Comparison of ENCODE assay signal across 20 cellular contexts in the genomic region with DNA sequence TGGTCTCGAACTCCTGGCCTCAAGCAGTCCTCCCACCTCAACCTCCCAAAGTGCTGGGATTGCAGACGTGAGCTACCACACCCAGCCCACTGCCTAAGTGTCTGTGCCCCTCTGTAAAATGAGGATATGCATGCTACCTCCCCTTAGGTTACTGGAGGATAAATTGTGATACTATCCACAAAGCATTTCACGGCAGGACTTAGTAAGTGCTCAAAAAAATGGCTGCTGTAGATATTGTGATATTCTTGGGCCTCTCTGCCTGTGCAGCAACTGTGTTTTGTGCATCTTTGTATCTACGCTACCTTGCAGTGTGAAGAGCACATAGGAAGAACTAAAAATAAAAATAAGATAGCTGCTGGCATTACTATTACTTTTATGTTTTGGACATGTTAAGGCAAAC. TPM values are rescaled to one million over a fixed set of nuclear protein-coding genes. Genes with fewer than 3 reads are reported as not detected.
A peak's percentile ranks its signal among the peaks of the same experiment; 100 is the strongest.
DNase-seq lines count a peak whose midpoint lies in the region; ATAC-seq and TF ChIP-seq lines count a peak whose summit lies in the region.
"Had no signal": no experiment of that assay in that cellular context is flagged by ENCODE, and none has a peak within 500 bp of the region (broad histone marks: within the 10 kb centered on the region; RNA-seq: fewer than 3 reads in every experiment).

No MANE protein-coding gene starts in this region.

- no peaks in the 10 kb centered on the region for H3K36me3 Mint-ChIP-seq in CD8-positive, alpha-beta memory T cell
- H3K36me3 Mint-ChIP-seq in activated naive CD8-positive, alpha-beta T cell = no peaks in the 10 kb centered on the region
- no peaks in the 10 kb centered on the region for H3K36me3 Mint-ChIP-seq in naive thymus-derived CD4-positive, alpha-beta T cell
- H3K36me3 Mint-ChIP-seq: activated CD8-positive, alpha-beta memory T cell treated with anti-CD3 and anti-CD28 coated beads, Interleukin-2, amount 10 ng/mL, durations not matched to agents 7 days and 5 days had no signal

- H3K4me1 Mint-ChIP-seq in CD8-positive, alpha-beta memory T cell = peaks cover 0 to 13% (median 4%) of the 10 kb centered on the region in 3 donors
- H3K4me1 Mint-ChIP-seq in activated naive CD8-positive, alpha-beta T cell (ENCODE audit: low read depth) = peaks cover 1% of the 10 kb centered on the region
- H3K4me1 Mint-ChIP-seq in naive thymus-derived CD4-positive, alpha-beta T cell = peaks cover 0 to 6% (median 4%) of the 10 kb centered on the region in 7 donors
- H3K4me1 Mint-ChIP-seq: activated CD8-positive, alpha-beta memory T cell treated with anti-CD3 and anti-CD28 coated beads, Interleukin-2, amount 10 ng/mL, durations not matched to agents 7 days and 5 days had no signal

- TF ChIP-seq CTCF in 22Rv1 (IDR thresholded peaks at IDR 0.05) = no peak

- no peaks in the 10 kb centered on the region for H3K9me3 ChIP-seq in CD8-positive, alpha-beta memory T cell (ENCODE audit: low read length)
- H3K9me3 ChIP-seq in naive thymus-derived CD4-positive, alpha-beta T cell (ENCODE audit: control insufficient read depth in 2 of 3, low read length in 3 of 3) = no peaks in the 10 kb centered on the region
- H3K9me3 ChIP-seq: BLaER1, right lobe of liver had no signal

- DNase-seq in CD8-positive, alpha-beta memory T cell = no peak
- no peak for DNase-seq in naive thymus-derived CD4-positive, alpha-beta T cell
- DNase-seq in stimulated activated naive CD4-positive, alpha-beta T cell (lab: John Stamatoyannopoulos, UW) = no peak
- DNase-seq in stimulated activated CD8-positive, alpha-beta memory T cell treated with anti-CD3 and anti-CD28 coated beads, Interleukin-4, amount 100 ng/mL, for 48 hours = no peak
- no peak for DNase-seq in OCI-M1 (lab: John Stamatoyannopoulos, UW)
- DNase-seq: activated CD4-positive, alpha-beta T cell treated with anti-CD3 and anti-CD28 coated beads, Interleukin-2, amount 50 U/mL, for 1 hour; activated CD8-positive, alpha-beta memory T cell treated with anti-CD3 and anti-CD28 coated beads, Interleukin-2, amount 10 ng/mL, durations not matched to agents 7 days and 5 days; Calu3; effector CD4-positive, alpha-beta T cell; erythroblast; Karpas-422; midbrain; NCI-H146; right lobe of liver; stimulated activated CD4-positive, alpha-beta T cell treated with anti-CD3 and anti-CD28 coated beads, Interleukin-2, amount 100 ng/mL, for 48 hours; T-helper 2 cell had no signal

- 0 out of 2 replicates have a peak overlapping the region, but pooled peaks have one; percentile 17 for H3K27ac ChIP-seq in 22Rv1
- H3K27ac ChIP-seq in CD8-positive, alpha-beta memory T cell (ENCODE audit: low read depth, low read length) = no peak overlapping the region
- H3K27ac ChIP-seq in naive thymus-derived CD4-positive, alpha-beta T cell (ENCODE audit: low read depth, low read length) = no peak overlapping the region
- H3K27ac ChIP-seq: BLaER1, right lobe of liver had no signal

- no peaks in the 10 kb centered on the region for H3K36me3 ChIP-seq in CD8-positive, alpha-beta memory T cell (ENCODE audit: insufficient read depth, low read length)
- no peaks in the 10 kb centered on the region for H3K36me3 ChIP-seq in naive thymus-derived CD4-positive, alpha-beta T cell (ENCODE audit: control insufficient read depth in 2 of 3, insufficient read depth in 3 of 3, low read length in 3 of 3)
- H3K36me3 ChIP-seq: BLaER1, right lobe of liver had no signal

- no peak overlapping the region for H3K4me3 ChIP-seq in CD8-positive, alpha-beta memory T cell (ENCODE audit: low read length)
- H3K4me3 ChIP-seq in naive thymus-derived CD4-positive, alpha-beta T cell (ENCODE audit: low read length) = no peak overlapping the region
- H3K4me3 ChIP-seq: BLaER1, right lobe of liver had no signal

- H3K27me3 ChIP-seq in CD8-positive, alpha-beta memory T cell (ENCODE audit: insufficient read depth, low read length, poor library complexity, severe bottlenecking) = peaks cover 33% of the 10 kb centered on the region
- H3K27me3 ChIP-seq in naive thymus-derived CD4-positive, alpha-beta T cell (ENCODE audit: control insufficient read depth in 2 of 2, insufficient read depth in 2 of 2, low read length in 2 of 2) = peaks cover 6 to 11% of the 10 kb centered on the region in 2 donors

- POLR2A ChIA-PET in CD8-positive, alpha-beta memory T cell (lab: Charles Lee) = no interaction called here
- POLR2A ChIA-PET in naive thymus-derived CD4-positive, alpha-beta T cell (lab: Charles Lee) = interaction anchor here (0.7 kb wide), 1 partner anchor 26 kb away, joined by 3 read pairs; no protein-coding TSS in a partner anchor

- H3K9me3 Mint-ChIP-seq in CD8-positive, alpha-beta memory T cell = no peaks in the 10 kb centered on the region
- no peaks in the 10 kb centered on the region for H3K9me3 Mint-ChIP-seq in activated naive CD8-positive, alpha-beta T cell (ENCODE audit: low read depth)
- H3K9me3 Mint-ChIP-seq in naive thymus-derived CD4-positive, alpha-beta T cell = no peaks in the 10 kb centered on the region

- no peak for ATAC-seq in naive thymus-derived CD4-positive, alpha-beta T cell
- no peak for ATAC-seq in GM18868 (IDR thresholded peaks at IDR 0.05; ENCODE audit: unreplicated experiment)
- ATAC-seq: activated CD8-positive, alpha-beta memory T cell treated with anti-CD3 and anti-CD28 coated beads, Interleukin-2, amount 10 ng/mL, durations not matched to agents 7 days and 5 days; right lobe of liver had no signal

- H3K27ac Mint-ChIP-seq in CD8-positive, alpha-beta memory T cell = peak overlapping the region in 1 of 8 donors; percentile 23
- H3K27ac Mint-ChIP-seq in activated naive CD8-positive, alpha-beta T cell = no peak overlapping the region
- peak overlapping the region in 2 of 9 donors; percentile 31 for H3K27ac Mint-ChIP-seq in naive thymus-derived CD4-positive, alpha-beta T cell
- H3K27ac Mint-ChIP-seq: activated CD8-positive, alpha-beta memory T cell treated with anti-CD3 and anti-CD28 coated beads, Interleukin-2, amount 10 ng/mL, durations not matched to agents 7 days and 5 days had no signal

- H3K27me3 Mint-ChIP-seq in CD8-positive, alpha-beta memory T cell = peaks cover 30 to 33% of the 10 kb centered on the region in 2 donors
- H3K27me3 Mint-ChIP-seq in activated naive CD8-positive, alpha-beta T cell = peaks cover 8% of the 10 kb centered on the region
- H3K27me3 Mint-ChIP-seq in naive thymus-derived CD4-positive, alpha-beta T cell = peaks cover 14 to 48% (median 16%) of the 10 kb centered on the region in 5 donors

- intact Hi-C loops in naive thymus-derived CD4-positive, alpha-beta T cell (cut with micrococcal nuclease) = no loop called here

- H3K4me3 Mint-ChIP-seq in CD8-positive, alpha-beta memory T cell = peak overlapping the region in 5 of 7 donors; percentile 33 to 65 (median 34)
- H3K4me3 Mint-ChIP-seq in activated naive CD8-positive, alpha-beta T cell = peak overlapping the region; percentile 72
- H3K4me3 Mint-ChIP-seq in naive thymus-derived CD4-positive, alpha-beta T cell = peak overlapping the region in 8 of 10 donors; percentile 51 to 84 (median 62)
- H3K4me3 Mint-ChIP-seq: activated CD8-positive, alpha-beta memory T cell treated with anti-CD3 and anti-CD28 coated beads, Interleukin-2, amount 10 ng/mL, durations not matched to agents 7 days and 5 days had no signal

- CTCF ChIA-PET in CD8-positive, alpha-beta memory T cell (lab: Charles Lee) = interaction anchor here (1.5 kb wide), 1 partner anchor 53 kb away, joined by 3 read pairs; the partner anchor contains the start of gene ECI1
- CTCF ChIA-PET in naive thymus-derived CD4-positive, alpha-beta T cell (lab: Charles Lee) = interaction anchor here (1.1 to 1.3 kb wide), 2 partner anchors 53 to 304 kb away, joined by 3 to 5 read pairs; partner anchors contain the start of gene ECI1

- peaks cover 9% of the 10 kb centered on the region for H3K4me1 ChIP-seq in CD8-positive, alpha-beta memory T cell (ENCODE audit: insufficient read depth, low read length)
- peaks cover 0 to 8% of the 10 kb centered on the region in 2 donors for H3K4me1 ChIP-seq in naive thymus-derived CD4-positive, alpha-beta T cell (ENCODE audit: control insufficient read depth in 2 of 2, insufficient read depth in 2 of 2, low read length in 2 of 2)

RNA-seq across cellular contexts. Expression of gene CASKIN1, which starts 1.9 kb away (rescaled TPM):
- under 1 TPM; 0.13 to 0.24 TPM for total RNA-seq in CD8-positive, alpha-beta memory T cell
- not detected for polyA plus RNA-seq in CD8-positive, alpha-beta memory T cell
- under 1 TPM in 1 of 5 experiments, not detected in 4; 0.19 TPM for total RNA-seq in naive thymus-derived CD4-positive, alpha-beta T cell
- polyA plus RNA-seq in naive thymus-derived CD4-positive, alpha-beta T cell = not detected
- total RNA-seq: right lobe of liver had no signal

RNA-seq across cellular contexts. Expression of gene MLST8, which starts 7.0 kb away (rescaled TPM):
- total RNA-seq in CD8-positive, alpha-beta memory T cell = 10 to 100 TPM; 75.4 to 76.8 TPM
- 30.8 TPM for polyA plus RNA-seq in CD8-positive, alpha-beta memory T cell
- 10 to 100 TPM; 25.1 to 41.2 (median 35.5) TPM for total RNA-seq in naive thymus-derived CD4-positive, alpha-beta T cell
- 10 to 100 TPM; 20.7 to 36.4 TPM for polyA plus RNA-seq in naive thymus-derived CD4-positive, alpha-beta T cell

RNA-seq across cellular contexts. Expression of gene BRICD5, which starts 12.4 kb away (rescaled TPM):
- 10 to 100 TPM in 1 of 2 experiments, 1 to 10 TPM in 1; 8.4 to 10.9 TPM for total RNA-seq in CD8-positive, alpha-beta memory T cell
- polyA plus RNA-seq in CD8-positive, alpha-beta memory T cell = 0.14 TPM
- 10 to 100 TPM in 4 of 5 experiments, 1 to 10 TPM in 1; 5.7 to 44.3 (median 16.0) TPM for total RNA-seq in naive thymus-derived CD4-positive, alpha-beta T cell
- under 1 TPM in 1 of 2 donors, not detected in 1; 0.22 TPM for polyA plus RNA-seq in naive thymus-derived CD4-positive, alpha-beta T cell

RNA-seq across cellular contexts. Expression of gene PGP, which starts 16.4 kb away (rescaled TPM):
- 10 to 100 TPM; 27.3 to 30.9 TPM for total RNA-seq in CD8-positive, alpha-beta memory T cell
- polyA plus RNA-seq in CD8-positive, alpha-beta memory T cell = 14.7 TPM
- 10 to 100 TPM in 3 of 5 experiments, 1 to 10 TPM in 2; 7.7 to 26.5 (median 20.4) TPM for total RNA-seq in naive thymus-derived CD4-positive, alpha-beta T cell
- polyA plus RNA-seq in naive thymus-derived CD4-positive, alpha-beta T cell = 10 to 100 TPM in 1 of 2 donors, 1 to 10 TPM in 1; 6.0 to 12.9 TPM

RNA-seq across cellular contexts. Expression of gene E4F1, which starts 25.1 kb away (rescaled TPM):
- 10 to 100 TPM; 28.9 to 29.8 TPM for total RNA-seq in CD8-positive, alpha-beta memory T cell
- 16.5 TPM for polyA plus RNA-seq in CD8-positive, alpha-beta memory T cell
- total RNA-seq in naive thymus-derived CD4-positive, alpha-beta T cell = 10 to 100 TPM; 31.3 to 45.6 (median 36.8) TPM
- polyA plus RNA-seq in naive thymus-derived CD4-positive, alpha-beta T cell = 10 to 100 TPM; 12.6 to 25.6 TPM
